19 cellular contexts compared by ENCODE assay signal in genomic region chr6:134230940-134231339, GRCh38.
"Had no signal": no experiment of that assay in that cellular context is flagged by ENCODE, and none has a peak within 500 bp of the region (broad histone marks: within the 10 kb centered on the region; RNA-seq: fewer than 3 reads in every experiment).

No MANE protein-coding gene starts in this region.

- H3K4me1 Mint-ChIP-seq: neural crest cell had no signal

- H3K9me3 ChIP-seq: body of pancreas, gastrocnemius medialis, left ventricle myocardium inferior, prostate gland, right atrium auricular region, tibial nerve, uterus had no signal

- H3K36me3 ChIP-seq: gastrocnemius medialis, left ventricle myocardium inferior, prostate gland, right atrium auricular region, tibial nerve, uterus had no signal

- H3K4me3 Mint-ChIP-seq: neural crest cell; stimulated activated naive CD8-positive, alpha-beta T cell treated with anti-CD3 and anti-CD28 coated beads, Interleukin-15, Interleukin-2, amounts not matched to agents 100 ng/mL and 50 ng/mL, for 24 hours had no signal

- ATAC-seq: body of pancreas, gastrocnemius medialis, T-cell had no signal

- H3K27ac Mint-ChIP-seq: stimulated activated naive CD8-positive, alpha-beta T cell treated with anti-CD3 and anti-CD28 coated beads, Interleukin-15, Interleukin-2, amounts not matched to agents 100 ng/mL and 50 ng/mL, for 24 hours; T-cell had no signal

- DNase-seq: activated CD4-positive, alpha-beta T cell treated with anti-CD3 and anti-CD28 coated beads, Interleukin-2, amount 50 U/mL, for 1 hour; activated CD4-positive, CD25-positive, alpha-beta regulatory T cell treated with anti-CD3 and anti-CD28 coated beads, Interleukin-2, amount 50 U/mL, for 72 hours; activated CD8-positive, alpha-beta memory T cell treated with anti-CD3 and anti-CD28 coated beads, Interleukin-2, amount 50 U/mL, for 48 hours; activated effector memory CD4-positive, alpha-beta T cell treated with Interleukin-2 at 50 U/mL for 16 hours; activated naive CD4-positive, alpha-beta T cell treated with anti-CD3 and anti-CD28 coated beads, Interleukin-2, amount 50 U/mL, for 16 hours; activated T-cell treated with anti-CD3 and anti-CD28 coated beads, Interleukin-2, amount 50 U/mL, for 48 hours; amniotic stem cell; mammary epithelial cell; T1000; uterus had no signal

- H3K27me3 Mint-ChIP-seq: stimulated activated naive CD8-positive, alpha-beta T cell treated with anti-CD3 and anti-CD28 coated beads, Interleukin-15, Interleukin-2, amounts not matched to agents 100 ng/mL and 50 ng/mL, for 24 hours; T-cell had no signal

- H3K27ac ChIP-seq: body of pancreas, gastrocnemius medialis, left ventricle myocardium inferior, prostate gland, right atrium auricular region, tibial nerve, uterus had no signal

- H3K36me3 Mint-ChIP-seq: T-cell had no signal

- H3K4me1 ChIP-seq: gastrocnemius medialis, left ventricle myocardium inferior, prostate gland, right atrium auricular region, uterus had no signal

- H3K9me3 Mint-ChIP-seq: neural crest cell; stimulated activated naive CD8-positive, alpha-beta T cell treated with anti-CD3 and anti-CD28 coated beads, Interleukin-15, Interleukin-2, amounts not matched to agents 100 ng/mL and 50 ng/mL, for 24 hours; T-cell had no signal

- H3K4me3 ChIP-seq: body of pancreas, gastrocnemius medialis, left ventricle myocardium inferior, prostate gland, right atrium auricular region, tibial nerve, uterus had no signal

- H3K27me3 ChIP-seq: body of pancreas, gastrocnemius medialis, right atrium auricular region, tibial nerve, uterus had no signal
